In genomic region chr5:98784411-98784810, GRCh38 we compare ENCODE assay signal across 17 cellular contexts.
"Had no signal": no experiment of that assay in that cellular context is flagged by ENCODE, and none has a peak within 500 bp of the region (broad histone marks: within the 10 kb centered on the region; RNA-seq: fewer than 3 reads in every experiment).

No MANE protein-coding gene starts in this region.

- H3K27ac Mint-ChIP-seq: activated naive CD8-positive, alpha-beta T cell treated with anti-CD3 and anti-CD28 coated beads, Interleukin-2, amount 10 ng/mL, durations not matched to agents 7 days and 5 days; activated T-helper 1 cell treated with anti-CD3 and anti-CD28 coated beads, Interleukin-12 subunit alpha, Interleukin-12 subunit beta, Interleukin-2, Interleukin-4 antibody, amounts not matched to agents 30 ng/mL and 10 ng/mL and 1 ng/mL, durations not matched to agents 14 hours and 24 hours and 36 hours; endodermal cell; progenitor cell of endocrine pancreas; stimulated activated naive CD8-positive, alpha-beta T cell treated with anti-CD3 and anti-CD28 coated beads, Interleukin-15, Interleukin-2, amounts not matched to agents 100 ng/mL and 50 ng/mL, for 24 hours had no signal

- FAIRE-seq: bronchial epithelial cell, kidney had no signal

- H3K9me3 ChIP-seq: left ventricle myocardium inferior, mucosa of descending colon, right atrium auricular region, testis, upper lobe of right lung had no signal

- H3K4me3 Mint-ChIP-seq: activated naive CD8-positive, alpha-beta T cell treated with anti-CD3 and anti-CD28 coated beads, Interleukin-2, amount 10 ng/mL, durations not matched to agents 7 days and 5 days; activated T-helper 1 cell treated with anti-CD3 and anti-CD28 coated beads, Interleukin-12 subunit alpha, Interleukin-12 subunit beta, Interleukin-2, Interleukin-4 antibody, amounts not matched to agents 30 ng/mL and 10 ng/mL and 1 ng/mL, durations not matched to agents 14 hours and 24 hours and 36 hours; endodermal cell; stimulated activated naive CD8-positive, alpha-beta T cell treated with anti-CD3 and anti-CD28 coated beads, Interleukin-15, Interleukin-2, amounts not matched to agents 100 ng/mL and 50 ng/mL, for 24 hours had no signal

- DNase-seq: activated CD4-positive, alpha-beta T cell treated with anti-CD3 and anti-CD28 coated beads, Interleukin-2, amount 50 U/mL, for 1 hour; activated CD8-positive, alpha-beta memory T cell treated with anti-CD3 and anti-CD28 coated beads for 24 hours; activated naive CD8-positive, alpha-beta T cell treated with anti-CD3 and anti-CD28 coated beads, Interleukin-2, amount 10 ng/mL, durations not matched to agents 7 days and 5 days; aorta; dorsolateral prefrontal cortex; endodermal cell; kidney; left ventricle myocardium inferior; mucosa of descending colon; naive thymus-derived CD8-positive, alpha-beta T cell; testis; upper lobe of right lung had no signal

- H3K27ac ChIP-seq: dorsolateral prefrontal cortex, left ventricle myocardium inferior, right atrium auricular region, testis, upper lobe of right lung had no signal

- H3K4me1 Mint-ChIP-seq: activated naive CD8-positive, alpha-beta T cell treated with anti-CD3 and anti-CD28 coated beads, Interleukin-2, amount 10 ng/mL, durations not matched to agents 7 days and 5 days had no signal

- H3K27me3 Mint-ChIP-seq: activated naive CD8-positive, alpha-beta T cell treated with anti-CD3 and anti-CD28 coated beads, Interleukin-2, amount 10 ng/mL, durations not matched to agents 7 days and 5 days; progenitor cell of endocrine pancreas; stimulated activated naive CD8-positive, alpha-beta T cell treated with anti-CD3 and anti-CD28 coated beads, Interleukin-15, Interleukin-2, amounts not matched to agents 100 ng/mL and 50 ng/mL, for 24 hours had no signal

- H3K27me3 ChIP-seq: dorsolateral prefrontal cortex, right atrium auricular region, testis, upper lobe of right lung had no signal

- H3K4me3 ChIP-seq: dorsolateral prefrontal cortex, left ventricle myocardium inferior, mucosa of descending colon, right atrium auricular region, testis, upper lobe of right lung had no signal

- ATAC-seq: mucosa of descending colon; naive thymus-derived CD8-positive, alpha-beta T cell; upper lobe of right lung had no signal

- H3K9me3 Mint-ChIP-seq: activated naive CD8-positive, alpha-beta T cell treated with anti-CD3 and anti-CD28 coated beads, Interleukin-2, amount 10 ng/mL, durations not matched to agents 7 days and 5 days; activated T-helper 1 cell treated with anti-CD3 and anti-CD28 coated beads, Interleukin-12 subunit alpha, Interleukin-12 subunit beta, Interleukin-2, Interleukin-4 antibody, amounts not matched to agents 30 ng/mL and 10 ng/mL and 1 ng/mL, durations not matched to agents 14 hours and 24 hours and 36 hours; endodermal cell; naive thymus-derived CD8-positive, alpha-beta T cell; stimulated activated naive CD8-positive, alpha-beta T cell treated with anti-CD3 and anti-CD28 coated beads, Interleukin-15, Interleukin-2, amounts not matched to agents 100 ng/mL and 50 ng/mL, for 24 hours had no signal
